ENCODE assay signal across 1 cellular context in the genomic region with DNA sequence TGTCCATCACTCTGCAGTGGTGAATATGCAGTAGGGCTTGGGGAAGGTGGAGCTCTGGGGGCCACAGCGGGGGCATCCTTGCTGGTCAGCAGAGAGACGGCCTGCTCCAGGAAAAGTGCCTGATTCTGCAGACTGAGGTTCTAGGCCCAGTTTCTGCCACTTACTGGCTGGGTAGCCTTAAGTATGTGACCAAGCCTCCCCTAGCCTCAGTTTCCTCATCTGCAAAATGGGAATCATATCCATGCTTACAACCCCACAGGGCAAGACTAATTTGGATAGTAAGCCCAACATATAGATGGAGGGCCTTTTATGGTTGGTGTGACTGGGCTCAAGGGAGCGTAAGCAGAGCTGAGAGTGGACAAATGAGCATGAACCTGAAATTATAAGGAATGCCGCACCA.
A peak's percentile ranks its signal among the peaks of the same experiment; 100 is the strongest.
TF ChIP-seq lines count a peak whose summit lies in the region.

No MANE protein-coding gene starts in this region.

TF ChIP-seq in HepG2, 621 proteins besides CTCF, POLR2A, EP300 and RAD21 (continued from another document):
- TF ChIP-seq, protein P1, sequence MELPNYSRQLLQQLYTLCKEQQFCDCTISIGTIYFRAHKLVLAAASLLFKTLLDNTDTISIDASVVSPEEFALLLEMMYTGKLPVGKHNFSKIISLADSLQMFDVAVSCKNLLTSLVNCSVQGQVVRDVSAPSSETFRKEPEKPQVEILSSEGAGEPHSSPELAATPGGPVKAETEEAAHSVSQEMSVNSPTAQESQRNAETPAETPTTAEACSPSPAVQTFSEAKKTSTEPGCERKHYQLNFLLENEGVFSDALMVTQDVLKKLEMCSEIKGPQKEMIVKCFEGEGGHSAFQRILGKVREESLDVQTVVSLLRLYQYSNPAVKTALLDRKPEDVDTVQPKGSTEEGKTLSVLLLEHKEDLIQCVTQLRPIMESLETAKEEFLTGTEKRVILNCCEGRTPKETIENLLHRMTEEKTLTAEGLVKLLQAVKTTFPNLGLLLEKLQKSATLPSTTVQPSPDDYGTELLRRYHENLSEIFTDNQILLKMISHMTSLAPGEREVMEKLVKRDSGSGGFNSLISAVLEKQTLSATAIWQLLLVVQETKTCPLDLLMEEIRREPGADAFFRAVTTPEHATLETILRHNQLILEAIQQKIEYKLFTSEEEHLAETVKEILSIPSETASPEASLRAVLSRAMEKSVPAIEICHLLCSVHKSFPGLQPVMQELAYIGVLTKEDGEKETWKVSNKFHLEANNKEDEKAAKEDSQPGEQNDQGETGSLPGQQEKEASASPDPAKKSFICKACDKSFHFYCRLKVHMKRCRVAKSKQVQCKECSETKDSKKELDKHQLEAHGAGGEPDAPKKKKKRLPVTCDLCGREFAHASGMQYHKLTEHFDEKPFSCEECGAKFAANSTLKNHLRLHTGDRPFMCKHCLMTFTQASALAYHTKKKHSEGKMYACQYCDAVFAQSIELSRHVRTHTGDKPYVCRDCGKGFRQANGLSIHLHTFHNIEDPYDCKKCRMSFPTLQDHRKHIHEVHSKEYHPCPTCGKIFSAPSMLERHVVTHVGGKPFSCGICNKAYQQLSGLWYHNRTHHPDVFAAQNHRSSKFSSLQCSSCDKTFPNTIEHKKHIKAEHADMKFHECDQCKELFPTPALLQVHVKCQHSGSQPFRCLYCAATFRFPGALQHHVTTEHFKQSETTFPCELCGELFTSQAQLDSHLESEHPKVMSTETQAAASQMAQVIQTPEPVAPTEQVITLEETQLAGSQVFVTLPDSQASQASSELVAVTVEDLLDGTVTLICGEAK (IDR thresholded peaks at IDR 0.05) = no peak
- TF ChIP-seq, protein P1 (CRISPR knock-in tag; IDR thresholded peaks at IDR 0.05) = no peak
- TF ChIP-seq ZNF687 (CRISPR knock-in tag; IDR thresholded peaks at IDR 0.05) (0 out of 2 replicates have a peak, but pooled peaks have one; percentile 12), TBP (CRISPR knock-in tag; IDR thresholded peaks at IDR 0.05) (no peak), PHF21A (CRISPR knock-in tag; IDR thresholded peaks at IDR 0.05) (no peak)
